1 cellular context compared by ENCODE assay signal in genomic region chr12:123131291-123131831, GRCh38.
TF ChIP-seq lines count a peak whose summit lies in the region.

No MANE protein-coding gene starts in this region.

TF ChIP-seq in HepG2, 621 proteins besides CTCF, POLR2A, EP300 and RAD21 (continued from another document):
- TF ChIP-seq AHDC1 (CRISPR knock-in tag; IDR thresholded peaks at IDR 0.05; ENCODE audit: borderline replicate concordance) (no peak), FOXO4 (CRISPR knock-in tag; conservative IDR thresholded peaks at IDR 0.05) (no peak), ZSCAN5A (CRISPR knock-in tag; IDR thresholded peaks at IDR 0.05; ENCODE audit: borderline replicate concordance) (no peak), KDM6A (CRISPR knock-in tag; IDR thresholded peaks at IDR 0.05; ENCODE audit: low read depth) (no peak), ZSCAN31 (CRISPR knock-in tag; IDR thresholded peaks at IDR 0.05; ENCODE audit: low read depth) (no peak), IKZF5 (CRISPR knock-in tag; IDR thresholded peaks at IDR 0.05) (no peak), ZBTB21 (CRISPR knock-in tag; IDR thresholded peaks at IDR 0.05) (no peak), ZNF329 (CRISPR knock-in tag; IDR thresholded peaks at IDR 0.05; ENCODE audit: low read depth) (no peak), ZNF878 (CRISPR knock-in tag; IDR thresholded peaks at IDR 0.05) (no peak), ZNF576 (CRISPR knock-in tag; IDR thresholded peaks at IDR 0.05) (no peak), LCORL (IDR thresholded peaks at IDR 0.05) (no peak), LCORL (CRISPR knock-in tag; IDR thresholded peaks at IDR 0.05) (no peak), SALL2 (CRISPR knock-in tag; IDR thresholded peaks at IDR 0.05) (no peak), MYPOP (CRISPR knock-in tag; IDR thresholded peaks at IDR 0.05) (no peak), POLR2AphosphoS2 (IDR thresholded peaks at IDR 0.05; ENCODE audit: low read depth, low read length) (no peak), TOE1 (CRISPR knock-in tag; IDR thresholded peaks at IDR 0.05) (no peak)
- TF ChIP-seq, protein P1, sequence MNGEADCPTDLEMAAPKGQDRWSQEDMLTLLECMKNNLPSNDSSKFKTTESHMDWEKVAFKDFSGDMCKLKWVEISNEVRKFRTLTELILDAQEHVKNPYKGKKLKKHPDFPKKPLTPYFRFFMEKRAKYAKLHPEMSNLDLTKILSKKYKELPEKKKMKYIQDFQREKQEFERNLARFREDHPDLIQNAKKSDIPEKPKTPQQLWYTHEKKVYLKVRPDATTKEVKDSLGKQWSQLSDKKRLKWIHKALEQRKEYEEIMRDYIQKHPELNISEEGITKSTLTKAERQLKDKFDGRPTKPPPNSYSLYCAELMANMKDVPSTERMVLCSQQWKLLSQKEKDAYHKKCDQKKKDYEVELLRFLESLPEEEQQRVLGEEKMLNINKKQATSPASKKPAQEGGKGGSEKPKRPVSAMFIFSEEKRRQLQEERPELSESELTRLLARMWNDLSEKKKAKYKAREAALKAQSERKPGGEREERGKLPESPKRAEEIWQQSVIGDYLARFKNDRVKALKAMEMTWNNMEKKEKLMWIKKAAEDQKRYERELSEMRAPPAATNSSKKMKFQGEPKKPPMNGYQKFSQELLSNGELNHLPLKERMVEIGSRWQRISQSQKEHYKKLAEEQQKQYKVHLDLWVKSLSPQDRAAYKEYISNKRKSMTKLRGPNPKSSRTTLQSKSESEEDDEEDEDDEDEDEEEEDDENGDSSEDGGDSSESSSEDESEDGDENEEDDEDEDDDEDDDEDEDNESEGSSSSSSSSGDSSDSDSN (CRISPR knock-in tag; IDR thresholded peaks at IDR 0.05), result no peak
